ENCODE assay signal across 9 cellular contexts in the genomic region with DNA sequence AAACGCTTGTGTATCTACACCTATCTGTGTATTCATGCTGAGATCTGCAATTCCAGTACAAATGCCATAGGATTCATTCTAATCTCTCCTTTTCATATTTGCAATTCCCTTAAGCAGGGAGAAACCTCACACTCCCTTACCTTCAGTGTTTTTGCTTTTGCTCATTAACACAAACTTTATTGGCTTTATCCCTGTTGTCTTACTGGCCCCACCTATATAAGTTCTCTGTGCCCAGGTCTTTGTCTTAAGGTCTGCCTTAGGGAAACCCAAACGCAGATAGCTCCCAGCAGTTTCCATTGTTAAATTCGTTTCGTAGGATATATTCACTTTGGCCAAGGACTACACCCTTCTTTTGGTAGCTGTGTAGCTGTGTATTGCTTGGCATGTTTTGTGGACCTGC. TPM values are rescaled to one million over a fixed set of nuclear protein-coding genes. Genes with fewer than 3 reads are reported as not detected.
"Had no signal": no experiment of that assay in that cellular context is flagged by ENCODE, and none has a peak within 500 bp of the region (broad histone marks: within the 10 kb centered on the region; RNA-seq: fewer than 3 reads in every experiment).

No MANE protein-coding gene starts in this region.

- H3K9me3 ChIP-seq: HAP-1 had no signal

- H3K27ac Mint-ChIP-seq: HFFc6, IgD-negative memory B cell had no signal

- ATAC-seq: HCT116, HepG2 had no signal

- DNase-seq: GM23248, GOT3, H7, HFFc6 had no signal

- H3K9ac ChIP-seq: GM23248 had no signal

- H3K9me3 Mint-ChIP-seq: HFFc6, IgD-negative memory B cell had no signal

- H3K4me3 ChIP-seq: GM23248, HAP-1 had no signal

- H3K4me1 ChIP-seq: HAP-1 had no signal

- H3K27ac ChIP-seq: GM23248, HL-60 had no signal

- H3K36me3 ChIP-seq: HAP-1 had no signal

- H3K4me3 Mint-ChIP-seq: HFFc6, IgD-negative memory B cell had no signal

RNA-seq across cellular contexts. Expression of a gene that starts 4.0 kb away (rescaled TPM):
- total RNA-seq: GM23248 had no signal
